In the genomic region with DNA sequence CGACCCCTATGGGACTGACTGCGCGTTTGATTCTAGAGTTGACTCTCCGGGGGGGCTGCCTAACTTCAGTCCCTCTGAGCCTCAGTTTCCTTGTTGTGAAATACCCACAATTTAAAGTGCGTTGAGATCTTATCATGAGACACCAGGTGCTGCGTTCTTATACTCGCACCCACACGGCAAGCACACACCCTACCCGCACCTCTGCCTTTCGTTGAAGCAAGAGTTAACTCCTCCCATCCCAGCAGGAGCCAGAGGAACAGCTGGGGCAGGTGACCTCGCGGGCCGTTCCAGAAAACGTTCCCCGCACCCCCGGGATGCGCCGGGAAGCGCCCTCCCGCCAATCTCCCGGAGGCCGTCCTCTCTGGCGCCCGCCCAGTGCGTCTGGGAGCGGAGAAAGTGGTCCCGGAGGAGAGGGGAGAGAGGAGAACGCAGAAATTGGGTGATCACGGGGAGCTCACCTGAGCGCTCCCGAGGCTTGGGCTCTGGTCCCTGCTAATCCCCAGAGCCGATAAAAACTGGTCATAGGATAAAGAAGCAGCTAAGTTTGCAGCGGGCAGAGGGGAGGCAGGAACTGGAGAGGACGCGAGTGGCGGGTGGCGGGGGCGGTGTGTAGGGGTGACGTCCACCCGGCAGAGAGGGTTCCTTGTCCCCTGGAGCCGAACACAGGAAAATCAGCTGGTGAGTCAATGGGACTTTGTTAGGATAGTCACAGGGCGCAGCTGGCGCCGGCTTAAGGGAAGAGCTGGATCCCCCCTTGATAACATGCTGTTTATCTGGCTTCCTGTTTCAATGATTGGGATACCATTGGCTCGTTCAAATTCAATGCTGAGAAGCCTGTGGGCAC, we compare ENCODE assay signal across 8 cellular contexts. TPM values are rescaled to one million over a fixed set of nuclear protein-coding genes. Genes with fewer than 3 reads are reported as not detected.
DNase-seq lines count a peak whose midpoint lies in the region; ATAC-seq and TF ChIP-seq lines count a peak whose summit lies in the region.

No MANE protein-coding gene starts in this region.

- TF ChIP-seq POLR2A in spleen (IDR thresholded peaks at IDR 0.05), result no peak

- peak; percentile 9 for DNase-seq in stimulated activated CD4-positive, alpha-beta T cell treated with anti-CD3 and anti-CD28 coated beads, Interleukin-4, amount 100 ng/mL, for 1 hour
- no peak for DNase-seq in stimulated activated CD4-positive, alpha-beta T cell treated with anti-CD3 and anti-CD28 coated beads, Interleukin-1b, Interleukin-23, amount 100 ng/mL, for 48 hours
- DNase-seq in colonic mucosa (no peak), spleen (no peak)

- H3K4me2 ChIP-seq in OCI-LY3 (ENCODE audit: low read length), result peak overlapping the region; percentile 67

- H3K4me1 ChIP-seq in OCI-LY3 (ENCODE audit: low read length) (peaks cover 34% of the 10 kb centered on the region), colonic mucosa (peaks cover 5% of the 10 kb centered on the region), spleen (peaks cover 15 to 99% (median 73%) of the 10 kb centered on the region in 6 donors)

- H3K4me3 ChIP-seq in OCI-LY3 (ENCODE audit: low read length) (peak overlapping the region; percentile 74), colonic mucosa (peak overlapping the region; percentile 46), spleen (peak overlapping the region; percentile 37 to 78 (median 54))

- intact Hi-C loops in colonic mucosa (cut with DNase I), result no loop called here
- intact Hi-C loops in spleen (cut with DNase I; ENCODE audit: low total_unique reads), result no loop called here

- H3K9me3 ChIP-seq in OCI-LY3 (ENCODE audit: insufficient read depth, low read length), result no peaks in the 10 kb centered on the region
- H3K9me3 ChIP-seq in colonic mucosa, result no peaks in the 10 kb centered on the region
- no peaks in the 10 kb centered on the region for H3K9me3 ChIP-seq in spleen

- no peaks in the 10 kb centered on the region for H3K79me2 ChIP-seq in OCI-LY3 (ENCODE audit: low read length)

- H3K27ac ChIP-seq in OCI-LY3 (ENCODE audit: low read length) (no peak overlapping the region), colonic mucosa (peak overlapping the region; percentile 49), layer of hippocampus (ENCODE audit: low read depth, low read length) (peak overlapping the region; percentile 90), spleen (peak overlapping the region in 7 of 8 donors; percentile 9 to 82 (median 78))

- no peaks in the 10 kb centered on the region for H4K20me1 ChIP-seq in OCI-LY3 (ENCODE audit: insufficient read depth, low read length)

- no peak overlapping the region for H2AFZ ChIP-seq in OCI-LY3 (ENCODE audit: low read depth, low read length)

- WGBS in spleen, 5 donors, result 0 to 3% (median 1%) methylated on average over 43 to 45 of the region's 45 CpGs

- TF ChIP-seq CTCF in OCI-LY3 (IDR thresholded peaks at IDR 0.05; ENCODE audit: low read depth, low read length) (no peak), colonic mucosa (IDR thresholded peaks at IDR 0.05) (no peak), spleen (IDR thresholded peaks at IDR 0.05 in 8 of 11, conservative IDR thresholded peaks at IDR 0.05 in 3 of 11) (no peak)

- no peaks in the 10 kb centered on the region for H3K36me3 ChIP-seq in OCI-LY3 (replicated peaks; ENCODE audit: low read depth, low read length)
- H3K36me3 ChIP-seq in colonic mucosa, result no peaks in the 10 kb centered on the region
- H3K36me3 ChIP-seq in spleen, result no peaks in the 10 kb centered on the region

- no peak for ATAC-seq in GM18873 (IDR thresholded peaks at IDR 0.05; ENCODE audit: low FRiP score, unreplicated experiment)
- ATAC-seq in GM19328 (IDR thresholded peaks at IDR 0.05; ENCODE audit: unreplicated experiment), result no peak

- H3K27me3 ChIP-seq in OCI-LY3 (ENCODE audit: low read depth, low read length) (peaks cover 28% of the 10 kb centered on the region), colonic mucosa (peaks cover 17% of the 10 kb centered on the region), layer of hippocampus (ENCODE audit: control insufficient read depth, insufficient read depth, low read length) (no peaks in the 10 kb centered on the region), spleen (replicated peaks in 1 of 7) (peaks cover 0 to 55% (median 24%) of the 10 kb centered on the region in 7 donors)

- H3K9ac ChIP-seq in OCI-LY3 (ENCODE audit: low read length), result no peak overlapping the region
- peak overlapping the region; percentile 68 to 71 for H3K9ac ChIP-seq in colonic mucosa (ENCODE audit: low read depth in 2 of 2, low read length in 2 of 2)

RNA-seq across cellular contexts. Expression of a gene that starts 0.9 kb away (rescaled TPM):
- total RNA-seq in colonic mucosa, result 10 to 100 TPM; 17.9 to 24.1 TPM
- 10 to 100 TPM; 15.7 to 37.2 (median 27.4) TPM for total RNA-seq in spleen
- 1 to 10 TPM; 1.1 to 3.5 (median 1.2) TPM for polyA plus RNA-seq in spleen

RNA-seq across cellular contexts. Expression of a gene that starts 32.9 kb away (rescaled TPM):
- 100 to 1,000 TPM; 186 to 376 TPM for total RNA-seq in colonic mucosa
- total RNA-seq in spleen, result 100 to 1,000 TPM; 115 to 360 (median 188) TPM
- polyA plus RNA-seq in spleen, result 100 to 1,000 TPM in 2 of 3 donors, 10 to 100 TPM in 1; 67.1 to 180 (median 108) TPM
